In the genomic region with DNA sequence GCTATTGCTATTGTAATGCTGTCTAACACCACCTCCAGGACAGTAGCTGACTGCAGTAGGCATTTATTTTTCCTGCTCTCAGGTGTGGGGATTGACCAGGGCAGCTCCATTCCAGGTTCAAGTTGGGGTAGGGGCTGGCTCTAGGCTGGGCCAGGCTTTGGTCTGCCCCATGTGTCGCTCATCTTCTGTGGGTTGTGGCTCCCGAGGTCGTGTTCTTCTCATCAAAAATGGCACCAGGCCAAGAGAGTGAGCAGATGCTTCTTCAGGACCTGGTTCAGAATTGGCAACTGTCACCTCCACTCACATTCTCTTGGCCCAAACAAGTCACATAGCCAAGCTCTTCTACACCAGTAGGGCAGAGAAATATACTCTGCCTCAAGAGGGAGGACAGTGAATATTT, we compare ENCODE assay signal across 22 cellular contexts.
"Had no signal": no experiment of that assay in that cellular context is flagged by ENCODE, and none has a peak within 500 bp of the region (broad histone marks: within the 10 kb centered on the region; RNA-seq: fewer than 3 reads in every experiment).

No MANE protein-coding gene starts in this region.

- H3K4me3 Mint-ChIP-seq: activated naive CD8-positive, alpha-beta T cell treated with anti-CD3 and anti-CD28 coated beads, Interleukin-2, amount 10 ng/mL, durations not matched to agents 7 days and 5 days; activated T-cell treated with anti-CD3 and anti-CD28 coated beads, Interleukin-2, amount 50 U/mL, for 4 hours; naive thymus-derived CD8-positive, alpha-beta T cell had no signal

- H3K4me1 Mint-ChIP-seq: activated naive CD8-positive, alpha-beta T cell treated with anti-CD3 and anti-CD28 coated beads, Interleukin-2, amount 10 ng/mL, durations not matched to agents 7 days and 5 days; neural progenitor cell had no signal

- H3K9me3 ChIP-seq: testis, uterus had no signal

- H3K27ac Mint-ChIP-seq: activated naive CD8-positive, alpha-beta T cell treated with anti-CD3 and anti-CD28 coated beads, Interleukin-2, amount 10 ng/mL, durations not matched to agents 7 days and 5 days; activated T-helper 2 cell treated with anti-CD3 and anti-CD28 coated beads, Interferon-gamma antibody, Interleukin-2, Interleukin-4, amounts not matched to agents 10 μg/mL and 5 μg/mL and 100 μg/mL, durations not matched to agents 14 hours and 24 hours and 36 hours; neural progenitor cell had no signal

- H3K4me1 ChIP-seq: breast epithelium, lower lobe of right lung, neural progenitor cell, spleen, testis, uterus had no signal

- H3K4me3 ChIP-seq: breast epithelium, lower lobe of right lung, neural progenitor cell, spleen, testis, uterus had no signal

- H3K9me3 Mint-ChIP-seq: activated naive CD8-positive, alpha-beta T cell treated with anti-CD3 and anti-CD28 coated beads, Interleukin-2, amount 10 ng/mL, durations not matched to agents 7 days and 5 days; activated T-cell treated with anti-CD3 and anti-CD28 coated beads, Interleukin-2, amount 50 U/mL, for 4 hours; activated T-helper 2 cell treated with anti-CD3 and anti-CD28 coated beads, Interferon-gamma antibody, Interleukin-2, Interleukin-4, amounts not matched to agents 10 μg/mL and 5 μg/mL and 100 μg/mL, durations not matched to agents 14 hours and 24 hours and 36 hours had no signal

- DNase-seq: activated CD4-positive, alpha-beta T cell treated with anti-CD3 and anti-CD28 coated beads for 4 hours; activated CD4-positive, alpha-beta T cell treated with anti-CD3 and anti-CD28 coated beads, Interleukin-2, amount 50 U/mL, for 48 hours; activated CD4-positive, CD25-positive, alpha-beta regulatory T cell; activated naive CD4-positive, alpha-beta T cell treated with Interleukin-2 at 50 U/mL for 16 hours; activated naive CD8-positive, alpha-beta T cell treated with anti-CD3 and anti-CD28 coated beads, Interleukin-2, amount 10 ng/mL, durations not matched to agents 7 days and 5 days; activated T-cell treated with anti-CD3 and anti-CD28 coated beads, Interleukin-2, amount 50 U/mL, for 4 hours; amniotic stem cell; cortex of kidney; foreskin fibroblast; kidney; lower lobe of right lung; naive thymus-derived CD8-positive, alpha-beta T cell; retina; spleen; stimulated activated CD4-positive, alpha-beta T cell treated with anti-CD3 and anti-CD28 coated beads, Interleukin-4, amount 100 ng/mL, for 1 hour; stimulated activated naive CD4-positive, alpha-beta T cell; testis; trophoblast cell; uterus had no signal

- H3K36me3 ChIP-seq: breast epithelium, lower lobe of right lung, neural progenitor cell, spleen, uterus had no signal

- ATAC-seq: activated T-cell treated with anti-CD3 and anti-CD28 coated beads, Interleukin-2, amount 50 U/mL, for 4 hours; lower lobe of right lung; naive thymus-derived CD8-positive, alpha-beta T cell had no signal

- H3K27me3 ChIP-seq: neural progenitor cell, testis, uterus had no signal

- H3K27ac ChIP-seq: breast epithelium, lower lobe of right lung, neural progenitor cell, spleen, testis, uterus had no signal

- H3K36me3 Mint-ChIP-seq: activated naive CD8-positive, alpha-beta T cell treated with anti-CD3 and anti-CD28 coated beads, Interleukin-2, amount 10 ng/mL, durations not matched to agents 7 days and 5 days; neural progenitor cell had no signal
